In genomic region chr4:1219553-1219950, GRCh38 we compare ENCODE assay signal across 13 cellular contexts. TPM values are rescaled to one million over a fixed set of nuclear protein-coding genes. Genes with fewer than 3 reads are reported as not detected.
DNase-seq lines count a peak whose midpoint lies in the region; ATAC-seq and TF ChIP-seq lines count a peak whose summit lies in the region.
"Had no signal": no experiment of that assay in that cellular context is flagged by ENCODE, and none has a peak within 500 bp of the region (broad histone marks: within the 10 kb centered on the region; RNA-seq: fewer than 3 reads in every experiment).

No MANE protein-coding gene starts in this region.

- H4K20me1 ChIP-seq in BLaER1 treated with 17β-estradiol and CSF1 and Interleukin-3, amounts not matched to agents 10 nM and 100 nM, result peaks cover 74 to 100% (median 99%) of the 10 kb centered on the region in 11 experiments

- H3K4me3 ChIP-seq in BLaER1 treated with 17β-estradiol and CSF1 and Interleukin-3, amounts not matched to agents 10 nM and 100 nM, result peak overlapping the region in 5 of 10 experiments; percentile 10 to 60 (median 50); a peak in 3 of 20 replicates
- no peak overlapping the region for H3K4me3 ChIP-seq in fibroblast of villous mesenchyme (ENCODE audit: low read depth, low read length)
- H3K4me3 ChIP-seq: MG63 had no signal

- H3K4me3 Mint-ChIP-seq in activated B cell treated with CpG ODN at 0.5 μM for 24 hours, result peak overlapping the region; percentile 75

- H3K4me2 ChIP-seq in BLaER1 treated with 17β-estradiol and CSF1 and Interleukin-3, amounts not matched to agents 10 nM and 100 nM, result peak overlapping the region; percentile 88 to 99 (median 96)

- H3K36me3 Mint-ChIP-seq in activated B cell treated with CpG ODN at 0.5 μM for 24 hours (ENCODE audit: low read depth), result peaks cover 49% of the 10 kb centered on the region

- H3K9me3 Mint-ChIP-seq in activated B cell treated with CpG ODN at 0.5 μM for 24 hours, result no peaks in the 10 kb centered on the region

- peaks cover 0 to 23% (median 0%) of the 10 kb centered on the region in 11 experiments; a peak in 7 of 22 replicates for H3K27me3 ChIP-seq in BLaER1 treated with 17β-estradiol and CSF1 and Interleukin-3, amounts not matched to agents 10 nM and 100 nM
- H3K27me3 ChIP-seq: MG63 had no signal

- peak overlapping the region; percentile 81 for H3K27ac Mint-ChIP-seq in activated B cell treated with CpG ODN at 0.5 μM for 24 hours

- H3K4me1 ChIP-seq in BLaER1 treated with 17β-estradiol and CSF1 and Interleukin-3, amounts not matched to agents 10 nM and 100 nM, result peaks cover 83 to 98% (median 91%) of the 10 kb centered on the region in 10 experiments

- POLR2A ChIA-PET in activated B cell treated with CpG ODN at 0.5 μM for 24 hours (lab: Charles Lee), result interaction anchor here (1.0 to 4.4 kb wide), 6 partner anchors 29 to 209 kb away, joined by 3 to 21 read pairs (median 4); partner anchors contain the start of genes CTBP1, MAEA and UVSSA

- H3K4me1 Mint-ChIP-seq in activated B cell treated with CpG ODN at 0.5 μM for 24 hours, result peaks cover 64% of the 10 kb centered on the region

- H3K27ac ChIP-seq in BLaER1 treated with 17β-estradiol and CSF1 and Interleukin-3, amounts not matched to agents 10 nM and 100 nM, result peak overlapping the region in 9 of 11 experiments; percentile 75 to 95 (median 89); a peak in 17 of 22 replicates

- CTCF ChIA-PET in activated B cell treated with CpG ODN at 0.5 μM for 24 hours (lab: Charles Lee), result interaction anchor here (0.8 to 1.0 kb wide), 2 partner anchors 52 to 54 kb away, joined by 3 to 5 read pairs; no protein-coding TSS in a partner anchor

- peak overlapping the region in 9 of 11 experiments; percentile 68 to 84 (median 78); a peak in 15 of 22 replicates for H3K9ac ChIP-seq in BLaER1 treated with 17β-estradiol and CSF1 and Interleukin-3, amounts not matched to agents 10 nM and 100 nM

- no peaks in the 10 kb centered on the region for H3K27me3 Mint-ChIP-seq in activated B cell treated with CpG ODN at 0.5 μM for 24 hours

- H3K36me3 ChIP-seq in BLaER1 treated with 17β-estradiol and CSF1 and Interleukin-3, amounts not matched to agents 10 nM and 100 nM, result peaks cover 38 to 55% (median 44%) of the 10 kb centered on the region in 11 experiments

- no peaks in the 10 kb centered on the region for H3K9me3 ChIP-seq in BLaER1 treated with 17β-estradiol and CSF1 and Interleukin-3, amounts not matched to agents 10 nM and 100 nM (replicated peaks in 1 of 11)
- H3K9me3 ChIP-seq: MG63 had no signal

- intact Hi-C loops in activated B cell treated with CpG ODN at 0.5 μM for 24 hours (cut with micrococcal nuclease), result loop anchor here (1.0 kb wide), 6 partner anchors 18 to 128 kb away; partner anchors contain the start of genes MAEA and UVSSA

- TF ChIP-seq CTCF in activated B cell treated with CpG ODN at 0.5 μM for 24 hours (IDR thresholded peaks at IDR 0.05) (no peak), fibroblast of villous mesenchyme (IDR thresholded peaks at IDR 0.05; ENCODE audit: insufficient read depth, low read depth, low read length) (no peak)

- peak; percentile 3 for ATAC-seq in HG03060 (IDR thresholded peaks at IDR 0.05; ENCODE audit: low read depth, unreplicated experiment)
- no peak for ATAC-seq in activated B cell treated with CpG ODN at 0.5 μM for 24 hours (ENCODE audit: low read depth)
- ATAC-seq in GM19324 (IDR thresholded peaks at IDR 0.05; ENCODE audit: low FRiP score, unreplicated experiment), result no peak
- no peak for ATAC-seq in HG02973 (IDR thresholded peaks at IDR 0.05; ENCODE audit: unreplicated experiment)
- ATAC-seq: left cardiac atrium had no signal

- DNase-seq in activated B cell treated with CpG ODN at 0.5 μM for 24 hours, result no peak
- peak; percentile 53 for DNase-seq in fibroblast of villous mesenchyme (ENCODE audit: low read depth)
- DNase-seq in kidney tubule cell (ENCODE audit: low spot score), result no peak
- no peak for DNase-seq in activated gamma-delta T cell treated with Interleukin-2 at 50 U/mL for 16 hours
- DNase-seq: caudate nucleus, GOT3, left cardiac atrium, MG63, NCI-H2171 treated with DMSO at 0.1 percent for 48 hours had no signal

RNA-seq across cellular contexts. Expression of gene CTBP1, which starts 29.4 kb away (rescaled TPM):
- total RNA-seq in activated B cell treated with CpG ODN at 0.5 μM for 24 hours (162 and 175 TPM in 2 replicates), fibroblast of villous mesenchyme (235 and 314 TPM in 2 replicates)

RNA-seq across cellular contexts. Expression of gene SPON2, which starts 47.2 kb away (rescaled TPM):
- total RNA-seq in activated B cell treated with CpG ODN at 0.5 μM for 24 hours (2.2 and 3.4 TPM in 2 replicates), fibroblast of villous mesenchyme (197 and 601 TPM in 2 replicates)

Comparison
In these comparisons a context has a peak if more than half of its experiments do, and no peak if none do; other contexts are left out.
1. RNA of gene SPON2, which starts 47.2 kb away (total RNA-seq): 197 to 601 TPM in fibroblast of villous mesenchyme; 2.2 to 3.4 TPM in activated B cell treated with CpG ODN at 0.5 μM for 24 hours; every median in the first group is over 10 times any median in the second.